11 cellular contexts compared by ENCODE assay signal in genomic region chr19:41426116-41426841, GRCh38. TPM values are rescaled to one million over a fixed set of nuclear protein-coding genes. Genes with fewer than 3 reads are reported as not detected.
DNase-seq lines count a peak whose midpoint lies in the region; ATAC-seq and TF ChIP-seq lines count a peak whose summit lies in the region.
"Had no signal": no experiment of that assay in that cellular context is flagged by ENCODE, and none has a peak within 500 bp of the region (broad histone marks: within the 10 kb centered on the region; RNA-seq: fewer than 3 reads in every experiment).

No MANE protein-coding gene starts in this region.

- 0 out of 2 replicates have a peak, but pooled peaks cover 5% of the 10 kb centered on the region for H3F3A ChIP-seq in GM23338 (replicated peaks; ENCODE audit: low read depth)

- no peaks in the 10 kb centered on the region for H3K9me3 Mint-ChIP-seq in GM23338

- H3K4me3 ChIP-seq in GM23338: peak overlapping the region; percentile 68; the same call in 1 of the 2 replicates
- peak overlapping the region; percentile 40 for H3K4me3 ChIP-seq in astrocyte of the spinal cord (ENCODE audit: low read depth, low read length)
- H3K4me3 ChIP-seq in iPS-15b (ENCODE audit: low read depth, low read length): peak overlapping the region; percentile 50

- H3K27me3 ChIP-seq in GM23338 (ENCODE audit: insufficient read depth) (no peaks in the 10 kb centered on the region), iPS-15b (ENCODE audit: control insufficient read depth, insufficient read depth, low read length) (no peaks in the 10 kb centered on the region)

- H3K36me3 ChIP-seq in GM23338 (ENCODE audit: insufficient read depth) (no peaks in the 10 kb centered on the region), iPS-15b (ENCODE audit: control insufficient read depth, insufficient read depth, low read length) (peaks cover 29% of the 10 kb centered on the region)

- H3K9me2 ChIP-seq in GM23338 (ENCODE audit: insufficient read depth): no peaks in the 10 kb centered on the region

- no peaks in the 10 kb centered on the region for H3K79me2 ChIP-seq in GM23338 (replicated peaks; ENCODE audit: insufficient read depth)

- no peak for DNase-seq in GM23338 (ENCODE audit: low spot score)
- no peak for DNase-seq in astrocyte of the spinal cord (ENCODE audit: low read depth, low spot score)
- DNase-seq in sciatic nerve (ENCODE audit: low spot score): peak; percentile 68
- DNase-seq in AG08396 (ENCODE audit: low spot score): no peak
- DNase-seq in nucleus accumbens (lab: John Stamatoyannopoulos, UW): no peak
- DNase-seq in NCI-H1105 (lab: John Stamatoyannopoulos, UW): no peak
- DNase-seq: activated CD4-positive, CD25-positive, alpha-beta regulatory T cell treated with anti-CD3 and anti-CD28 coated beads, Interleukin-2, amount 50 U/mL, for 72 hours had no signal

- no peaks in the 10 kb centered on the region; the same call in 1 of the 2 replicates for H4K20me1 ChIP-seq in GM23338 (replicated peaks; ENCODE audit: insufficient read depth)

- H3K4me1 ChIP-seq in GM23338 (ENCODE audit: insufficient read depth): peaks cover 12% of the 10 kb centered on the region
- H3K4me1 ChIP-seq in iPS-15b (ENCODE audit: control insufficient read depth, insufficient read depth, low read length): peaks cover 3% of the 10 kb centered on the region

- intact Hi-C loops in sciatic nerve (cut with DNase I): no loop called here

- no peak overlapping the region for H2AFZ ChIP-seq in GM23338

- no peak for TF ChIP-seq CTCF in GM23338 (conservative IDR thresholded peaks at IDR 0.05; ENCODE audit: low read depth in 2 of 2)
- TF ChIP-seq CTCF in astrocyte of the spinal cord (IDR thresholded peaks at IDR 0.05; ENCODE audit: low read depth, low read length): no peak

- H3K9me3 ChIP-seq in iPS-15b (ENCODE audit: control insufficient read depth, insufficient read depth, low read length): no peaks in the 10 kb centered on the region

- ATAC-seq in GM23338 (no peak; the same call in 2 of the 3 replicates), sciatic nerve (peak; percentile 13), HG02870 (IDR thresholded peaks at IDR 0.05; ENCODE audit: unreplicated experiment) (no peak)

- peaks cover 12% of the 10 kb centered on the region for H3K27me3 Mint-ChIP-seq in GM23338 (ENCODE audit: insufficient read depth, low read depth, poor library complexity)

- peak overlapping the region; percentile 76 for H3K4me3 Mint-ChIP-seq in GM23338

- H3K27ac ChIP-seq in GM23338 (ENCODE audit: low read depth): no peak overlapping the region

- peak overlapping the region; percentile 95; the same call in 1 of the 2 replicates for H3K4me2 ChIP-seq in GM23338

- peaks cover 11% of the 10 kb centered on the region; the same call in 2 of the 3 replicates for H3K36me3 Mint-ChIP-seq in GM23338 (ENCODE audit: low read depth)

- peaks cover 18% of the 10 kb centered on the region for H3K4me1 Mint-ChIP-seq in GM23338

- peak overlapping the region; percentile 77 for H3K9ac ChIP-seq in iPS-15b (ENCODE audit: low read depth, low read length)

- no peak overlapping the region for H3K27ac Mint-ChIP-seq in GM23338

- in situ Hi-C loops in astrocyte of the spinal cord (cut with HindIII; ENCODE audit: low sequenced_read_pairs): no loop called here

TF ChIP-seq in GM23338, 12 proteins besides CTCF, POLR2A, EP300 and RAD21 (continues in another document):
- no peak for TF ChIP-seq POLR2AphosphoS5 (IDR thresholded peaks at IDR 0.05; ENCODE audit: low read depth)
- TF ChIP-seq, protein P1, sequence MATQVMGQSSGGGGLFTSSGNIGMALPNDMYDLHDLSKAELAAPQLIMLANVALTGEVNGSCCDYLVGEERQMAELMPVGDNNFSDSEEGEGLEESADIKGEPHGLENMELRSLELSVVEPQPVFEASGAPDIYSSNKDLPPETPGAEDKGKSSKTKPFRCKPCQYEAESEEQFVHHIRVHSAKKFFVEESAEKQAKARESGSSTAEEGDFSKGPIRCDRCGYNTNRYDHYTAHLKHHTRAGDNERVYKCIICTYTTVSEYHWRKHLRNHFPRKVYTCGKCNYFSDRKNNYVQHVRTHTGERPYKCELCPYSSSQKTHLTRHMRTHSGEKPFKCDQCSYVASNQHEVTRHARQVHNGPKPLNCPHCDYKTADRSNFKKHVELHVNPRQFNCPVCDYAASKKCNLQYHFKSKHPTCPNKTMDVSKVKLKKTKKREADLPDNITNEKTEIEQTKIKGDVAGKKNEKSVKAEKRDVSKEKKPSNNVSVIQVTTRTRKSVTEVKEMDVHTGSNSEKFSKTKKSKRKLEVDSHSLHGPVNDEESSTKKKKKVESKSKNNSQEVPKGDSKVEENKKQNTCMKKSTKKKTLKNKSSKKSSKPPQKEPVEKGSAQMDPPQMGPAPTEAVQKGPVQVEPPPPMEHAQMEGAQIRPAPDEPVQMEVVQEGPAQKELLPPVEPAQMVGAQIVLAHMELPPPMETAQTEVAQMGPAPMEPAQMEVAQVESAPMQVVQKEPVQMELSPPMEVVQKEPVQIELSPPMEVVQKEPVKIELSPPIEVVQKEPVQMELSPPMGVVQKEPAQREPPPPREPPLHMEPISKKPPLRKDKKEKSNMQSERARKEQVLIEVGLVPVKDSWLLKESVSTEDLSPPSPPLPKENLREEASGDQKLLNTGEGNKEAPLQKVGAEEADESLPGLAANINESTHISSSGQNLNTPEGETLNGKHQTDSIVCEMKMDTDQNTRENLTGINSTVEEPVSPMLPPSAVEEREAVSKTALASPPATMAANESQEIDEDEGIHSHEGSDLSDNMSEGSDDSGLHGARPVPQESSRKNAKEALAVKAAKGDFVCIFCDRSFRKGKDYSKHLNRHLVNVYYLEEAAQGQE (IDR thresholded peaks at IDR 0.05; ENCODE audit: unreplicated experiment): no peak
- TF ChIP-seq, protein P2, sequence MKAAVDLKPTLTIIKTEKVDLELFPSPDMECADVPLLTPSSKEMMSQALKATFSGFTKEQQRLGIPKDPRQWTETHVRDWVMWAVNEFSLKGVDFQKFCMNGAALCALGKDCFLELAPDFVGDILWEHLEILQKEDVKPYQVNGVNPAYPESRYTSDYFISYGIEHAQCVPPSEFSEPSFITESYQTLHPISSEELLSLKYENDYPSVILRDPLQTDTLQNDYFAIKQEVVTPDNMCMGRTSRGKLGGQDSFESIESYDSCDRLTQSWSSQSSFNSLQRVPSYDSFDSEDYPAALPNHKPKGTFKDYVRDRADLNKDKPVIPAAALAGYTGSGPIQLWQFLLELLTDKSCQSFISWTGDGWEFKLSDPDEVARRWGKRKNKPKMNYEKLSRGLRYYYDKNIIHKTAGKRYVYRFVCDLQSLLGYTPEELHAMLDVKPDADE (IDR thresholded peaks at IDR 0.05): no peak

RNA-seq across cellular contexts. Expression of gene B3GNT8, which starts 0.9 kb away (rescaled TPM):
- 0.70 and 1.8 TPM in 2 replicates for total RNA-seq in GM23338 (2014; rRNA removed; shearing (Covaris generic))
- polyA plus RNA-seq in GM23338 (2016; fragmentation: Nextera tagmentation; extraction: Ambion mirVana): 0.71 TPM in 2 replicates
- total RNA-seq in sciatic nerve: 6.1 TPM
- total RNA-seq: HT1080 had no signal

RNA-seq across cellular contexts. Expression of gene DMAC2, which starts 13.4 kb away (rescaled TPM):
- total RNA-seq in GM23338 (2014; rRNA removed; shearing (Covaris generic)): 83.5 and 86.5 TPM in 2 replicates
- polyA plus RNA-seq in GM23338 (2016; fragmentation: Nextera tagmentation; extraction: Ambion mirVana): 74.5 and 77.2 TPM in 2 replicates
- 33.9 TPM for total RNA-seq in sciatic nerve

RNA-seq across cellular contexts. Expression of gene ERICH4, which starts 16.7 kb away (rescaled TPM):
- not detected in 2 replicates for total RNA-seq in GM23338 (2014; rRNA removed; shearing (Covaris generic))
- not detected in 2 replicates for polyA plus RNA-seq in GM23338 (2016; fragmentation: Nextera tagmentation; extraction: Ambion mirVana)
- total RNA-seq in sciatic nerve: not detected
- total RNA-seq: HT1080, subcutaneous adipose tissue had no signal

RNA-seq across cellular contexts. Expression of gene BCKDHA, which starts 28.7 kb away (rescaled TPM):
- 31.3 and 42.4 TPM in 2 replicates for total RNA-seq in GM23338 (2014; rRNA removed; shearing (Covaris generic))
- polyA plus RNA-seq in GM23338 (2016; fragmentation: Nextera tagmentation; extraction: Ambion mirVana): 14.2 and 15.0 TPM in 2 replicates
- 24.2 TPM for total RNA-seq in sciatic nerve

RNA-seq across cellular contexts. Expression of gene EXOSC5, which starts 29.1 kb away (rescaled TPM):
- total RNA-seq in GM23338 (2014; rRNA removed; shearing (Covaris generic)): 65.1 and 65.4 TPM in 2 replicates
- 116 and 125 TPM in 2 replicates for polyA plus RNA-seq in GM23338 (2016; fragmentation: Nextera tagmentation; extraction: Ambion mirVana)
- 12.0 TPM for total RNA-seq in sciatic nerve
